Comparison of ENCODE assay signal across 11 cellular contexts in the genomic region with DNA sequence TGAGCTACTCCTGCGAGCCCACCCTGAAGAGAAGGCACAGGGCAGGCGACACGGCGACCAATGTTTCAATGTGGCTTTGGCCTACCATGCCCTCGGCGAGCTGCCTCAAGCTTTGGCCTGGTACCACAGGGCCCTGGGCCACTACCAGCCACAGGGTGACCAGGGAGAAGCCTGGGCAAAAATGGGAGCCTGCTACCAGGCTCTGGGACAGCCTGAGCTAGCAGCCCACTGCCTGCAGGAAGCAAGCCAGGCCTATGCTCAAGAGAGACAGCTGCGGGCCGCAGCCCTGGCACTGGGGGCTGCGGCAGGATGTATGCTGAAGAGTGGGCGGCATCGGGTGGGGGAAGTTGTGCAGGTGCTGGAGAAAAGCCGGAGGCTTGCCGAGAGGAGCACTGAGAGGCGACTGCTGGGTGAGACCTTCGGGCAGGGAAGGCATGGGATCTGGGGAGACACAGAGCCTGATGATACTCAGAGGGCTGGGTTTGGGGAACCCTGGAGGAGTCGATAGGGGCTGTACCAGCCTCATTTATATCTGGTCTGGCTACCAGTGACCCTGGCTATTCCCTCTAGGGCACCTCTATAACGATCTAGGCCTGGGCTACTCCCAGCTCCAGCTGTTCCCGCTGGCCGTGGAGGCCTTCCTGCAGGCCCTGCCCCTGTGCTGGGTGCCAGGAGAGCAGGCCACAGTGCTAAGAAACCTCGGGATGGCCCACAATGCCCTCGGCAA. TPM values are rescaled to one million over a fixed set of nuclear protein-coding genes. Genes with fewer than 3 reads are reported as not detected.
DNase-seq lines count a peak whose midpoint lies in the region; ATAC-seq lines count a peak whose summit lies in the region.
"Had no signal": no experiment of that assay in that cellular context is flagged by ENCODE, and none has a peak within 500 bp of the region (broad histone marks: within the 10 kb centered on the region; RNA-seq: fewer than 3 reads in every experiment).

No MANE protein-coding gene starts in this region.

- DNase-seq in activated gamma-delta T cell treated with Interleukin-2 at 50 U/mL for 16 hours: peak; percentile 70
- no peak for DNase-seq in activated gamma-delta T cell (lab: John Stamatoyannopoulos, UW)
- DNase-seq in activated CD8-positive, alpha-beta T cell treated with anti-CD3 and anti-CD28 coated beads, Interleukin-2, amount 10 ng/mL, durations not matched to agents 7 days and 5 days: peak; percentile 76
- peak; percentile 23 for DNase-seq in left kidney (ENCODE audit: low read depth, low spot score)
- DNase-seq in stimulated activated naive CD8-positive, alpha-beta T cell treated with anti-CD3 and anti-CD28 coated beads, Interleukin-15, Interleukin-2, amounts not matched to agents 100 U/mL and 50 U/mL, for 24 hours: peak; percentile 70
- no peak for DNase-seq in SKM-1 treated with dmso at 0.1 percent for 144 hours (lab: John Stamatoyannopoulos, UW; ENCODE audit: unreplicated experiment)
- DNase-seq in RPMI8226: no peak
- no peak for DNase-seq in dedifferentiated amniotic fluid mesenchymal stem cell (ENCODE audit: extremely low spot score)
- DNase-seq: amygdala, erythroblast, NCI-H226 had no signal

- H3K4me3 Mint-ChIP-seq in activated CD8-positive, alpha-beta T cell treated with anti-CD3 and anti-CD28 coated beads, Interleukin-2, amount 10 ng/mL, durations not matched to agents 7 days and 5 days: peak overlapping the region; percentile 86

- no peaks in the 10 kb centered on the region for H3K9me3 Mint-ChIP-seq in activated CD8-positive, alpha-beta T cell treated with anti-CD3 and anti-CD28 coated beads, Interleukin-2, amount 10 ng/mL, durations not matched to agents 7 days and 5 days (ENCODE audit: insufficient read depth)

- ATAC-seq in activated CD8-positive, alpha-beta T cell treated with anti-CD3 and anti-CD28 coated beads, Interleukin-2, amount 10 ng/mL, durations not matched to agents 7 days and 5 days: peak; percentile 80
- peak; percentile 74 for ATAC-seq in stimulated activated naive CD8-positive, alpha-beta T cell treated with anti-CD3 and anti-CD28 coated beads, Interleukin-15, Interleukin-2, amounts not matched to agents 100 U/mL and 50 U/mL, for 24 hours

- H3K36me3 Mint-ChIP-seq in activated CD8-positive, alpha-beta T cell treated with anti-CD3 and anti-CD28 coated beads, Interleukin-2, amount 10 ng/mL, durations not matched to agents 7 days and 5 days (ENCODE audit: low read depth): peaks cover 21% of the 10 kb centered on the region

- peak overlapping the region; percentile 93 for H3K27ac Mint-ChIP-seq in activated CD8-positive, alpha-beta T cell treated with anti-CD3 and anti-CD28 coated beads, Interleukin-2, amount 10 ng/mL, durations not matched to agents 7 days and 5 days

- no peaks in the 10 kb centered on the region for H3K27me3 Mint-ChIP-seq in activated CD8-positive, alpha-beta T cell treated with anti-CD3 and anti-CD28 coated beads, Interleukin-2, amount 10 ng/mL, durations not matched to agents 7 days and 5 days (ENCODE audit: low read depth)

- peaks cover 42% of the 10 kb centered on the region for H3K4me1 Mint-ChIP-seq in activated CD8-positive, alpha-beta T cell treated with anti-CD3 and anti-CD28 coated beads, Interleukin-2, amount 10 ng/mL, durations not matched to agents 7 days and 5 days (ENCODE audit: low read depth)

- CTCF ChIA-PET in activated CD8-positive, alpha-beta T cell treated with anti-CD3 and anti-CD28 coated beads, Interleukin-2, amount 10 ng/mL, durations not matched to agents 7 days and 5 days (lab: Charles Lee): interaction anchor here (0.8 to 3.8 kb wide), 34 partner anchors 10 to 237 kb away, joined by 3 to 34 read pairs (median 5); partner anchors contain the start of genes GPATCH4, IQGAP3, MEF2D and NAXE

- POLR2A ChIA-PET in activated CD8-positive, alpha-beta T cell treated with anti-CD3 and anti-CD28 coated beads, Interleukin-2, amount 10 ng/mL, durations not matched to agents 7 days and 5 days (lab: Charles Lee): interaction anchor here (0.6 to 3.1 kb wide), 19 partner anchors 8 to 145 kb away, joined by 3 to 27 read pairs (median 3); partner anchors contain the start of genes MEF2D and NAXE

RNA-seq across cellular contexts. Expression of gene TTC24, which starts 2.3 kb away (rescaled TPM):
- total RNA-seq in activated CD8-positive, alpha-beta T cell treated with anti-CD3 and anti-CD28 coated beads, Interleukin-2, amount 10 ng/mL, durations not matched to agents 7 days and 5 days: 10 to 100 TPM; 18.6 to 19.7 TPM

RNA-seq across cellular contexts. Expression of gene IQGAP3, which starts 9.5 kb away (rescaled TPM):
- total RNA-seq in activated CD8-positive, alpha-beta T cell treated with anti-CD3 and anti-CD28 coated beads, Interleukin-2, amount 10 ng/mL, durations not matched to agents 7 days and 5 days: 10 to 100 TPM; 28.6 to 31.0 TPM

RNA-seq across cellular contexts. Expression of gene NAXE, which starts 9.8 kb away (rescaled TPM):
- total RNA-seq in activated CD8-positive, alpha-beta T cell treated with anti-CD3 and anti-CD28 coated beads, Interleukin-2, amount 10 ng/mL, durations not matched to agents 7 days and 5 days: 10 to 100 TPM; 54.3 to 60.3 TPM

RNA-seq across cellular contexts. Expression of gene GPATCH4, which starts 19.5 kb away (rescaled TPM):
- 10 to 100 TPM; 43.9 to 44.7 TPM for total RNA-seq in activated CD8-positive, alpha-beta T cell treated with anti-CD3 and anti-CD28 coated beads, Interleukin-2, amount 10 ng/mL, durations not matched to agents 7 days and 5 days

RNA-seq across cellular contexts. Expression of gene HAPLN2, which starts 37.4 kb away (rescaled TPM):
- not detected for total RNA-seq in activated CD8-positive, alpha-beta T cell treated with anti-CD3 and anti-CD28 coated beads, Interleukin-2, amount 10 ng/mL, durations not matched to agents 7 days and 5 days

Comparison
In these comparisons a context has a peak if more than half of its experiments do, and no peak if none do; other contexts are left out.
1. DNase-seq: peak in activated gamma-delta T cell treated with Interleukin-2 at 50 U/mL for 16 hours (single experiment), activated CD8-positive, alpha-beta T cell treated with anti-CD3 and anti-CD28 coated beads, Interleukin-2, amount 10 ng/mL, durations not matched to agents 7 days and 5 days (single experiment), left kidney (single experiment) and stimulated activated naive CD8-positive, alpha-beta T cell treated with anti-CD3 and anti-CD28 coated beads, Interleukin-15, Interleukin-2, amounts not matched to agents 100 U/mL and 50 U/mL, for 24 hours (single experiment); none in activated gamma-delta T cell (single experiment), SKM-1 treated with dmso at 0.1 percent for 144 hours (single experiment), RPMI8226 (single experiment) and dedifferentiated amniotic fluid mesenchymal stem cell (single experiment).